In the genomic region with DNA sequence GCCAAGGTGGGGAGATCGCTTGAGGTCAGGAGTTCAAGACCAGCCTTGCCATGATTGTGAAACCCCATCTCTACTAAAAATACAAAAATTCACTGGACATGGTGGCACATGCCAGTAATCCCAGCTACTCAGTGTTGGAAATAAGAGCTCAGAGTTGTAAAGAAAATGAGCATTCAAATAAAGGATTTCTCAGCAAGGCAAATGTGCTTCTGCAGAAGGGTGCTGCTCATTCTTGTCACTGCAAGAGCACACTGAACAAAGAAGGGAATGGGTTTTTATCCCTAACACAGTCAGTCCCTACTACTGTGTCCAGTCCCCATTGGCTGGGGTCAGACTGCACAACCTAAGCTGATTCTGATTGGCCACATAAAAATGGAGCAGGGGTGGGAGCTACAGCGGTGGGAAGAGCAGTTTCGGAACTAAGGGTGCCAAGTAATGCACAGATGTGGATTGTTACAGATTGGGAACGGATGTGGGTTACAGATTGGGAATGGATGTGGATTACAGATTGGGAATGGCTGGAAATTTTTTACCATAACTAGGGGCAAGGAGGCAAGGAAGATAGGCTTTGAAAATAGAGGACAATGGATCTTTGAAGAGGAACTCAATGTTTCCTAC, we compare ENCODE assay signal across 27 cellular contexts. TPM values are rescaled to one million over a fixed set of nuclear protein-coding genes. Genes with fewer than 3 reads are reported as not detected.
DNase-seq lines count a peak whose midpoint lies in the region; ATAC-seq, FAIRE-seq and TF ChIP-seq lines count a peak whose summit lies in the region.
"Had no signal": no experiment of that assay in that cellular context is flagged by ENCODE, and none has a peak within 500 bp of the region (broad histone marks: within the 10 kb centered on the region; RNA-seq: fewer than 3 reads in every experiment).

No MANE protein-coding gene starts in this region.

- peaks cover 61% of the 10 kb centered on the region for H3K9me3 Mint-ChIP-seq in GM23338
- H3K9me3 Mint-ChIP-seq in natural killer cell treated with Interleukin-12 subunit alpha and Interleukin-12 subunit beta and Interleukin-15 and Interleukin-18, amount 100 ng/mL, for 72 hours = peaks cover 11% of the 10 kb centered on the region
- peaks cover 4 to 68% (median 37%) of the 10 kb centered on the region in 11 donors for H3K9me3 Mint-ChIP-seq in naive thymus-derived CD4-positive, alpha-beta T cell

- H3K4me2 ChIP-seq in GM23338 (no peak overlapping the region), OCI-LY7 (ENCODE audit: low read length) (no peak overlapping the region), K562 (ENCODE audit: insufficient read depth, low read length) (no peak overlapping the region)
- H3K4me2 ChIP-seq: A549; BLaER1 treated with 17β-estradiol and CSF1 and Interleukin-3, amounts not matched to agents 10 nM and 100 nM had no signal

- H3K9me2 ChIP-seq in GM23338 (ENCODE audit: insufficient read depth) (peaks cover under 1% of the 10 kb centered on the region; the same call in 1 of the 2 replicates), OCI-LY7 (ENCODE audit: insufficient read depth, low read length) (no peaks in the 10 kb centered on the region)

- H3K27me3 ChIP-seq in GM23338 (ENCODE audit: insufficient read depth) (no peaks in the 10 kb centered on the region), K562 (ENCODE audit: control insufficient read depth in 2 of 2, insufficient read depth in 2 of 2, low read length in 2 of 2) (no peaks in the 10 kb centered on the region; a peak in 1 of 5 replicates)
- H3K27me3 ChIP-seq in naive thymus-derived CD4-positive, alpha-beta T cell (ENCODE audit: control insufficient read depth in 2 of 2, insufficient read depth in 2 of 2, low read length in 2 of 2) = no peaks in the 10 kb centered on the region
- H3K27me3 ChIP-seq: BLaER1 treated with 17β-estradiol and CSF1 and Interleukin-3, amounts not matched to agents 10 nM and 100 nM; Peyer's patch had no signal

- intact Hi-C loops in OCI-LY7 (cut with micrococcal nuclease; ENCODE audit: unreplicated experiment) = loop anchor here (10.0 kb wide), 1 partner anchor 419 kb away; no protein-coding TSS in a partner anchor
- intact Hi-C loops in K562 (cut with micrococcal nuclease) = loop anchor here (10.0 kb wide), 1 partner anchor 59 kb away; no protein-coding TSS in a partner anchor
- intact Hi-C loops in lower leg skin (cut with DNase I; ENCODE audit: low total_unique reads) = no loop called here
- intact Hi-C loops in naive thymus-derived CD4-positive, alpha-beta T cell (cut with micrococcal nuclease) = no loop called here

- no peak for FAIRE-seq in K562 (lab: Jason Lieb, UNC)
- FAIRE-seq: A549, D721Med, GM12891, GM19239 had no signal

- H3K36me3 ChIP-seq in GM23338 (ENCODE audit: insufficient read depth) (no peaks in the 10 kb centered on the region; the same call in 1 of the 2 replicates), OCI-LY7 (ENCODE audit: insufficient read depth, low read length) (no peaks in the 10 kb centered on the region), K562 (ENCODE audit: control insufficient read depth, insufficient read depth, low read length) (no peaks in the 10 kb centered on the region)
- no peaks in the 10 kb centered on the region for H3K36me3 ChIP-seq in naive thymus-derived CD4-positive, alpha-beta T cell (ENCODE audit: control insufficient read depth in 2 of 3, insufficient read depth in 3 of 3, low read length in 3 of 3)
- H3K36me3 ChIP-seq: HAP-1, Peyer's patch had no signal

- H3K4me1 ChIP-seq in GM23338 (ENCODE audit: insufficient read depth) (no peaks in the 10 kb centered on the region), OCI-LY7 (ENCODE audit: insufficient read depth, low read length, poor library complexity, severe bottlenecking) (no peaks in the 10 kb centered on the region), K562 (replicated peaks in 1 of 2; ENCODE audit: control insufficient read depth in 2 of 2, insufficient read depth in 2 of 2, low read length in 2 of 2) (no peaks in the 10 kb centered on the region)
- H3K4me1 ChIP-seq in naive thymus-derived CD4-positive, alpha-beta T cell (ENCODE audit: control insufficient read depth in 2 of 2, insufficient read depth in 2 of 2, low read length in 2 of 2) = no peaks in the 10 kb centered on the region
- H3K4me1 ChIP-seq: A549; BLaER1 treated with 17β-estradiol and CSF1 and Interleukin-3, amounts not matched to agents 10 nM and 100 nM; Peyer's patch had no signal

- H2AFZ ChIP-seq in GM23338 (no peak overlapping the region), OCI-LY7 (ENCODE audit: low read length) (no peak overlapping the region), K562 (ENCODE audit: low read depth, low read length) (no peak overlapping the region)

- H3K4me3 Mint-ChIP-seq in GM23338 = no peak overlapping the region
- H3K4me3 Mint-ChIP-seq in natural killer cell treated with Interleukin-12 subunit alpha and Interleukin-12 subunit beta and Interleukin-15 and Interleukin-18, amount 100 ng/mL, for 72 hours = no peak overlapping the region
- H3K4me3 Mint-ChIP-seq in naive thymus-derived CD4-positive, alpha-beta T cell = no peak overlapping the region
- H3K4me3 Mint-ChIP-seq: CD4-positive, alpha-beta T cell had no signal

- no peaks in the 10 kb centered on the region for H3F3A ChIP-seq in GM23338 (replicated peaks; ENCODE audit: low read depth)

- peaks cover 5% of the 10 kb centered on the region for H3K27me3 Mint-ChIP-seq in GM23338 (ENCODE audit: insufficient read depth, low read depth, poor library complexity)
- no peaks in the 10 kb centered on the region for H3K27me3 Mint-ChIP-seq in natural killer cell treated with Interleukin-12 subunit alpha and Interleukin-12 subunit beta and Interleukin-15 and Interleukin-18, amount 100 ng/mL, for 72 hours
- peaks cover 0 to 5% (median 0%) of the 10 kb centered on the region in 5 donors for H3K27me3 Mint-ChIP-seq in naive thymus-derived CD4-positive, alpha-beta T cell
- H3K27me3 Mint-ChIP-seq: CD4-positive, alpha-beta T cell; IgD-negative memory B cell had no signal

- no peak overlapping the region for H3K4me3 ChIP-seq in GM23338
- H3K4me3 ChIP-seq in OCI-LY7 (ENCODE audit: low read depth, low read length, poor library complexity, severe bottlenecking) = no peak overlapping the region
- H3K4me3 ChIP-seq in K562 = no peak overlapping the region
- H3K4me3 ChIP-seq in lower leg skin (ENCODE audit: low read depth, poor library complexity, severe bottlenecking) = no peak overlapping the region
- no peak overlapping the region for H3K4me3 ChIP-seq in naive thymus-derived CD4-positive, alpha-beta T cell (ENCODE audit: low read length)
- H3K4me3 ChIP-seq: A549, HAP-1, Peyer's patch, SK-N-MC had no signal

- H3K27ac Mint-ChIP-seq in GM23338 = no peak overlapping the region
- H3K27ac Mint-ChIP-seq in natural killer cell treated with Interleukin-12 subunit alpha and Interleukin-12 subunit beta and Interleukin-15 and Interleukin-18, amount 100 ng/mL, for 72 hours = no peak overlapping the region
- H3K27ac Mint-ChIP-seq in naive thymus-derived CD4-positive, alpha-beta T cell = no peak overlapping the region
- H3K27ac Mint-ChIP-seq: CD4-positive, alpha-beta T cell; IgD-negative memory B cell had no signal

- DNase-seq in ELR (ENCODE audit: low read depth) (peak; percentile 13), GM23338 (ENCODE audit: low spot score) (peak; percentile 37), OCI-LY7 (ENCODE audit: low spot score) (peak; percentile 4), K562 (ENCODE audit: extremely low read depth in 1 of 4, low spot score in 3 of 4) (no peak), lower leg skin (ENCODE audit: low spot score in 2 of 2) (no peak)
- DNase-seq in natural killer cell treated with Interleukin-12 subunit alpha and Interleukin-12 subunit beta and Interleukin-15 and Interleukin-18, amount 100 ng/mL, for 72 hours (ENCODE audit: low spot score) = no peak
- DNase-seq in naive thymus-derived CD4-positive, alpha-beta T cell = no peak
- DNase-seq: AML-193; CD4-positive, alpha-beta T cell; GDM1; Karpas-422; NCI-H1105; NCI-H1436 treated with DMSO at 0.1 percent for 48 hours; NCI-H187 treated with DMSO at 0.1 percent for 48 hours; NCI-H2107; NCI-H526 treated with DMSO at 0.1 percent for 48 hours; Peyer's patch; SIG-M5 had no signal

- BruUV-seq in OCI-LY7 (replicated peaks; lab: Mats Ljungman, UMichigan) (no TSS peak), K562 (replicated peaks; lab: Mats Ljungman, UMichigan) (no TSS peak)

- peaks cover 4% of the 10 kb centered on the region for H3K4me1 Mint-ChIP-seq in GM23338
- no peaks in the 10 kb centered on the region for H3K4me1 Mint-ChIP-seq in natural killer cell treated with Interleukin-12 subunit alpha and Interleukin-12 subunit beta and Interleukin-15 and Interleukin-18, amount 100 ng/mL, for 72 hours (ENCODE audit: low read depth in 2 of 2)
- H3K4me1 Mint-ChIP-seq in naive thymus-derived CD4-positive, alpha-beta T cell = peaks cover 0 to 2% (median 0%) of the 10 kb centered on the region in 7 donors

- H3K9me3 ChIP-seq in OCI-LY7 (ENCODE audit: low read length) = no peaks in the 10 kb centered on the region
- 0 out of 2 replicates have a peak, but pooled peaks cover 9% of the 10 kb centered on the region for H3K9me3 ChIP-seq in K562 (replicated peaks; ENCODE audit: control insufficient read depth, insufficient read depth, low read depth, low read length)
- H3K9me3 ChIP-seq in naive thymus-derived CD4-positive, alpha-beta T cell (ENCODE audit: control insufficient read depth in 2 of 3, low read length in 3 of 3) = peaks cover 0 to 39% (median 4%) of the 10 kb centered on the region in 3 experiments

- no peak overlapping the region for H3K9ac ChIP-seq in K562 (ENCODE audit: insufficient read depth in 1 of 2, low read depth in 2 of 2, low read length in 2 of 2)
- H3K9ac ChIP-seq: BLaER1 treated with 17β-estradiol and CSF1 and Interleukin-3, amounts not matched to agents 10 nM and 100 nM had no signal

- H3K27ac ChIP-seq in GM23338 (ENCODE audit: low read depth) (no peak overlapping the region), OCI-LY7 (ENCODE audit: low read depth, low read length, poor library complexity, severe bottlenecking) (no peak overlapping the region), K562 (ENCODE audit: extremely low read depth, low read depth, low read length) (no peak overlapping the region)
- H3K27ac ChIP-seq in naive thymus-derived CD4-positive, alpha-beta T cell (ENCODE audit: low read depth, low read length) = no peak overlapping the region
- H3K27ac ChIP-seq: A549; BLaER1 treated with 17β-estradiol and CSF1 and Interleukin-3, amounts not matched to agents 10 nM and 100 nM; Peyer's patch; SK-N-MC had no signal

- TF ChIP-seq CTCF in GM23338 (conservative IDR thresholded peaks at IDR 0.05; ENCODE audit: low read depth in 2 of 2) (no peak), OCI-LY7 (conservative IDR thresholded peaks at IDR 0.05; ENCODE audit: low read length) (no peak), K562 (IDR thresholded peaks at IDR 0.05 in 2 of 3, conservative IDR thresholded peaks at IDR 0.05 in 1 of 3; ENCODE audit: insufficient read depth in 2 of 3, low read depth in 1 of 3, low read length in 3 of 3) (no peak), lower leg skin (IDR thresholded peaks at IDR 0.05) (no peak)

- ATAC-seq in GM23338 = no peak
- no peak for ATAC-seq in K562
- no peak for ATAC-seq in GM21825 (IDR thresholded peaks at IDR 0.05; ENCODE audit: unreplicated experiment)
- ATAC-seq in natural killer cell treated with Interleukin-12 subunit alpha and Interleukin-12 subunit beta and Interleukin-15 and Interleukin-18, amount 100 ng/mL, for 72 hours = no peak
- ATAC-seq in naive thymus-derived CD4-positive, alpha-beta T cell = no peak
- ATAC-seq: A549 had no signal

- peaks cover 42% of the 10 kb centered on the region for H3K36me3 Mint-ChIP-seq in GM23338 (ENCODE audit: low read depth)
- H3K36me3 Mint-ChIP-seq in natural killer cell treated with Interleukin-12 subunit alpha and Interleukin-12 subunit beta and Interleukin-15 and Interleukin-18, amount 100 ng/mL, for 72 hours = peaks cover 21% of the 10 kb centered on the region
- H3K36me3 Mint-ChIP-seq in naive thymus-derived CD4-positive, alpha-beta T cell = peaks cover 4 to 15% (median 11%) of the 10 kb centered on the region in 5 donors

- TF ChIP-seq RAD21 in K562 (CRISPR knock-in tag; conservative IDR thresholded peaks at IDR 0.05 in 1 of 2, IDR thresholded peaks at IDR 0.05 in 1 of 2) = no peak

- POLR2A ChIA-PET in OCI-LY7 (lab: Charles Lee) (interaction anchor here (0.5 to 0.9 kb wide), 3 partner anchors 99 to 326 kb away, joined by 3 read pairs; no protein-coding TSS in a partner anchor), K562 (lab: Yijun Ruan, JAX) (no interaction called here)
- POLR2A ChIA-PET in naive thymus-derived CD4-positive, alpha-beta T cell (lab: Charles Lee) = no interaction called here

- H3K79me2 ChIP-seq in GM23338 (replicated peaks; ENCODE audit: insufficient read depth) (no peaks in the 10 kb centered on the region), OCI-LY7 (ENCODE audit: insufficient read depth, low read depth, low read length) (no peaks in the 10 kb centered on the region), K562 (ENCODE audit: control insufficient read depth, insufficient read depth, low read length) (no peaks in the 10 kb centered on the region)

- 0% methylated on average over 4 of the region's 4 CpGs for WGBS in K562 (ENCODE audit: insufficient coverage, low coverage, missing lambda C conversion rate)
- whole genome bisulfite sequencing in lower leg skin, 2 donors = 88 to 94% methylated on average over 4 of the region's 4 CpGs

- H4K20me1 ChIP-seq in GM23338 (replicated peaks; ENCODE audit: insufficient read depth) (no peaks in the 10 kb centered on the region), OCI-LY7 (ENCODE audit: insufficient read depth, low read length) (no peaks in the 10 kb centered on the region), K562 (replicated peaks; ENCODE audit: control insufficient read depth, insufficient read depth, low read length) (no peaks in the 10 kb centered on the region)
- H4K20me1 ChIP-seq: BLaER1 treated with 17β-estradiol and CSF1 and Interleukin-3, amounts not matched to agents 10 nM and 100 nM had no signal

- no peaks in the 10 kb centered on the region for H3K9me1 ChIP-seq in K562 (ENCODE audit: control insufficient read depth, insufficient read depth, low read length)

- CTCF ChIA-PET in OCI-LY7 (lab: Charles Lee; ENCODE audit: unreplicated experiment) = no interaction called here
- CTCF ChIA-PET in K562 (lab: Yijun Ruan, JAX; ENCODE audit: low intra/inter-chr PET ratio) = no interaction called here
- CTCF ChIA-PET in naive thymus-derived CD4-positive, alpha-beta T cell (lab: Charles Lee) = interaction anchor here (0.7 to 0.8 kb wide), 3 partner anchors 10 to 377 kb away, joined by 3 to 7 read pairs (median 3); no protein-coding TSS in a partner anchor

- TF ChIP-seq EP300 in K562 (IDR thresholded peaks at IDR 0.05; ENCODE audit: low read length) = no peak

- in situ Hi-C loops in K562 (cut with MboI) = no loop called here

- TF ChIP-seq POLR2A in K562 (conservative IDR thresholded peaks at IDR 0.05) (no peak), lower leg skin (IDR thresholded peaks at IDR 0.05) (no peak)

RNA-seq across cellular contexts. Expression of gene TRAPPC8, which starts 31.1 kb away (rescaled TPM):
- 45.5 and 66.2 TPM in 2 replicates for total RNA-seq in GM23338 (2014; rRNA removed; shearing (Covaris generic))
- 20.1 and 27.2 TPM in 2 replicates for polyA plus RNA-seq in GM23338 (2016; fragmentation: Nextera tagmentation; extraction: Ambion mirVana)
- 23.4 and 34.3 TPM in 2 replicates for total RNA-seq in OCI-LY7 (2014; rRNA removed; shearing (Covaris generic))
- 22.2 and 22.8 TPM in 2 replicates for total RNA-seq in OCI-LY7 (2022)
- total RNA-seq in K562 (2011; cell fraction: chromatin; rRNA removed; ENCODE audit: low replicate concordance) = 99.2 and 180 TPM in 2 replicates
- 35.4 and 45.1 TPM in 2 replicates for total RNA-seq in K562 (2011; cell fraction: nucleolus; rRNA removed)
- 83.7 and 87.3 TPM in 2 replicates for total RNA-seq in K562 (2011; cell fraction: nucleoplasm; rRNA removed)
- total RNA-seq in K562 (2014; rRNA removed) = 28.0 and 28.8 TPM in 2 replicates
- 49.2 and 58.0 TPM in 2 replicates for total RNA-seq in K562 (2014; rRNA removed; fragmentation: Illumina TruSeq; extraction: Trizol)
- total RNA-seq in K562 (2015; rRNA removed; fragmentation: Illumina TruSeq; extraction: Trizol) = 56.7 and 62.5 TPM in 2 replicates
- total RNA-seq in K562 (2021) = 44.6 and 52.4 TPM in 2 replicates
- polyA plus RNA-seq in K562 (2011; rRNA removed) = 111 and 115 TPM in 2 replicates
- 37.7 and 70.5 TPM in 2 replicates for polyA plus RNA-seq in K562 (2011; cell fraction: cytosol; rRNA removed)
- 148 and 192 TPM in 2 replicates for polyA plus RNA-seq in K562 (2011; cell fraction: nucleus; rRNA removed)
- polyA plus RNA-seq in K562 (2012) = 20.5 and 27.4 TPM in 2 replicates
- polyA plus RNA-seq in K562 (2014; fragmentation: Illumina TruSeq; extraction: Trizol) = 30.8 and 31.0 TPM in 2 replicates
- polyA plus RNA-seq in K562 (2014; fragmentation: Nextera tagmentation; extraction: Ambion mirVana) = 10 to 100 TPM; 20.1 to 23.4 TPM
- 35.6 and 51.2 TPM in 2 replicates for polyA plus RNA-seq in K562 (2014; rRNA removed)
- 151 and 174 TPM in 2 replicates for polyA minus RNA-seq in K562 (2011; rRNA and poly(A)+ RNA removed)
- polyA minus RNA-seq in K562 (2011; cell fraction: cytosol; rRNA and poly(A)+ RNA removed) = 24.9 and 37.6 TPM in 2 replicates
- 34.6 and 61.4 TPM in 2 replicates for polyA minus RNA-seq in K562 (2011; cell fraction: nucleus; rRNA and poly(A)+ RNA removed)
- 10 to 100 TPM; 43.3 to 54.6 (median 50.5) TPM for total RNA-seq in lower leg skin
- 10 to 100 TPM; 49.4 to 50.3 TPM for total RNA-seq in natural killer cell treated with Interleukin-12 subunit alpha and Interleukin-12 subunit beta and Interleukin-15 and Interleukin-18, amount 100 ng/mL, for 72 hours
- 10 to 100 TPM; 31.0 to 62.7 (median 44.3) TPM for total RNA-seq in naive thymus-derived CD4-positive, alpha-beta T cell
- 10 to 100 TPM; 16.4 to 29.9 TPM for polyA plus RNA-seq in naive thymus-derived CD4-positive, alpha-beta T cell

RNA-seq across cellular contexts. Expression of gene RNF125, which starts 44.6 kb away (rescaled TPM):
- 29.2 and 34.8 TPM in 2 replicates for total RNA-seq in GM23338 (2014; rRNA removed; shearing (Covaris generic))
- 10.9 and 11.4 TPM in 2 replicates for polyA plus RNA-seq in GM23338 (2016; fragmentation: Nextera tagmentation; extraction: Ambion mirVana)
- 1.2 TPM in 2 replicates for total RNA-seq in OCI-LY7 (2014; rRNA removed; shearing (Covaris generic))
- 2.2 and 3.2 TPM in 2 replicates for total RNA-seq in OCI-LY7 (2022)
- 0.25 TPM in 1 of 2 replicates, not detected in the other for total RNA-seq in K562 (2011; cell fraction: chromatin; rRNA removed; ENCODE audit: low replicate concordance)
- total RNA-seq in K562 (2011; cell fraction: nucleolus; rRNA removed) = 0.17 TPM in 1 of 2 replicates, not detected in the other
- total RNA-seq in K562 (2011; cell fraction: nucleoplasm; rRNA removed) = 0.07 TPM in 1 of 2 replicates, not detected in the other
- under 0.01 and 0.05 TPM in 2 replicates for total RNA-seq in K562 (2014; rRNA removed)
- total RNA-seq in K562 (2014; rRNA removed; fragmentation: Illumina TruSeq; extraction: Trizol) = 0.04 and 0.13 TPM in 2 replicates
- total RNA-seq in K562 (2015; rRNA removed; fragmentation: Illumina TruSeq; extraction: Trizol) = 0.11 TPM in 1 of 2 replicates, not detected in the other
- 0.09 and 0.13 TPM in 2 replicates for total RNA-seq in K562 (2021)
- polyA plus RNA-seq in K562 (2011; rRNA removed) = 0.12 and 0.29 TPM in 2 replicates
- 0.06 and 0.22 TPM in 2 replicates for polyA plus RNA-seq in K562 (2011; cell fraction: cytosol; rRNA removed)
- 0.03 and 0.11 TPM in 2 replicates for polyA plus RNA-seq in K562 (2011; cell fraction: nucleus; rRNA removed)
- 0.10 and 0.21 TPM in 2 replicates for polyA plus RNA-seq in K562 (2012)
- polyA plus RNA-seq in K562 (2014; fragmentation: Illumina TruSeq; extraction: Trizol) = 0.03 and 0.10 TPM in 2 replicates
- polyA plus RNA-seq in K562 (2014; fragmentation: Nextera tagmentation; extraction: Ambion mirVana) = under 1 TPM in 1 of 2 experiments, not detected in 1; 0.01 TPM
- 0.01 and 0.04 TPM in 2 replicates for polyA plus RNA-seq in K562 (2014; rRNA removed)
- 0.06 and 0.11 TPM in 2 replicates for polyA minus RNA-seq in K562 (2011; rRNA and poly(A)+ RNA removed)
- polyA minus RNA-seq in K562 (2011; cell fraction: cytosol; rRNA and poly(A)+ RNA removed) = not detected in 2 replicates
- polyA minus RNA-seq in K562 (2011; cell fraction: nucleus; rRNA and poly(A)+ RNA removed) = 0.13 TPM in 1 of 2 replicates, not detected in the other
- 10 to 100 TPM in 2 of 4 donors, 1 to 10 TPM in 2; 6.3 to 16.3 (median 9.2) TPM for total RNA-seq in lower leg skin
- total RNA-seq in natural killer cell treated with Interleukin-12 subunit alpha and Interleukin-12 subunit beta and Interleukin-15 and Interleukin-18, amount 100 ng/mL, for 72 hours = 10 to 100 TPM; 12.0 to 21.3 TPM
- 10 to 100 TPM; 30.3 to 59.8 (median 37.1) TPM for total RNA-seq in naive thymus-derived CD4-positive, alpha-beta T cell
- 10 to 100 TPM; 20.9 to 64.7 TPM for polyA plus RNA-seq in naive thymus-derived CD4-positive, alpha-beta T cell

Comparison
In these comparisons a context has a peak if more than half of its experiments do, and no peak if none do; other contexts are left out.
1. DNase-seq: peak in ELR (single experiment), GM23338 (single experiment) and OCI-LY7 (single experiment); none in K562 (0 of 4), lower leg skin (0 of 2), natural killer cell treated with Interleukin-12 subunit alpha and Interleukin-12 subunit beta and Interleukin-15 and Interleukin-18, amount 100 ng/mL, for 72 hours (single experiment) and naive thymus-derived CD4-positive, alpha-beta T cell (0 of 9).
2. intact Hi-C loops: an anchor here in OCI-LY7 (10.0 kb wide) and K562 (10.0 kb wide); none called in lower leg skin and naive thymus-derived CD4-positive, alpha-beta T cell.